34 cellular contexts compared by ENCODE assay signal in the genomic region with DNA sequence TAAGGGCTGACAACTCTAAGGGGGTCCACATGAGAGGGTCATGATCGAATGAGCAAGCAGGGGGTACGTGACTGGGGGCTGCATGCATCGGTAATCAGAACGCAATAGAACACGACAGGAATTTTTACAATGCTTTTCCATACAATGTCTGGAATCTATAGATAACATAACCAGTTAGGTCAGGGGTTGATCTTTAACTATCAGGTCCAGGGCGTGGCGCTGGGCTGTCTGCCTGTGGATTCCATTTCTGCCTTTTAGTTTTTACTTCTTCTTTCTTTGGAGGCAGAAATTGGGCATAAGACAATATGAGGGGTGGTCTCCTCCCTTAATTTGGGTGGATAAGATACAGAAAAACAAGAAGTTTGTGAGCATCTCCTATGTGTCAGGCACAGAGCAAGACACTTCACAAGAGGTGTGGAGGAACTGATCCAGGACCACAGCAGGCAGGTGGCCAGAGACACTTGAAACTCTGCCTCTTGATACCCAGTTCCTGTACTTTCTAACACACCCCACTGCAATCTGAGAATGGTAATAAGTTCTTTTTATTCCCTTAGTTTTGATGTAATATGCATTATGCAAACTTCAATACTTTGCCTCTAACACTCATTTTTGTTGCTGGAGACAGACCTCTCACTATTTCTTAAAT. TPM values are rescaled to one million over a fixed set of nuclear protein-coding genes. Genes with fewer than 3 reads are reported as not detected.
"Had no signal": no experiment of that assay in that cellular context is flagged by ENCODE, and none has a peak within 500 bp of the region (broad histone marks: within the 10 kb centered on the region; RNA-seq: fewer than 3 reads in every experiment).

No MANE protein-coding gene starts in this region.

- H3K27me3 Mint-ChIP-seq: activated CD8-positive, alpha-beta T cell treated with anti-CD3 and anti-CD28 coated beads for 36 hours; activated naive CD4-positive, alpha-beta T cell treated with anti-CD3 and anti-CD28 coated beads, Interleukin-2, amount 50 U/mL, for 24 hours; activated naive CD8-positive, alpha-beta T cell treated with anti-CD3 and anti-CD28 coated beads for 36 hours; activated naive CD8-positive, alpha-beta T cell treated with anti-CD3 and anti-CD28 coated beads, Interleukin-2, amount 50 U/mL, for 24 hours; dendritic cell treated with granulocyte-macrophage colony-stimulating factor and Interleukin-4, amounts not matched to agents 40 ng/mL and 50 ng/mL, for 4 days; T-helper 17 cell had no signal

- H3K27ac ChIP-seq: adrenal gland, body of pancreas, coronary artery, dorsolateral prefrontal cortex, esophagus muscularis mucosa, foreskin keratinocyte, gastrocnemius medialis, heart left ventricle, WERI-Rb-1 had no signal

- H3K36me3 ChIP-seq: adrenal gland, esophagus muscularis mucosa, gastrocnemius medialis, heart left ventricle, WERI-Rb-1 had no signal

- H3K4me1 Mint-ChIP-seq: activated B cell treated with CpG ODN at 0.5 μM for 24 hours; activated naive CD4-positive, alpha-beta T cell treated with anti-CD3 and anti-CD28 coated beads, Interleukin-2, amount 50 U/mL, for 24 hours; activated naive CD8-positive, alpha-beta T cell treated with anti-CD3 and anti-CD28 coated beads for 36 hours; activated naive CD8-positive, alpha-beta T cell treated with anti-CD3 and anti-CD28 coated beads, Interleukin-2, amount 50 U/mL, for 24 hours; T-helper 17 cell had no signal

- H3K36me3 Mint-ChIP-seq: activated naive CD4-positive, alpha-beta T cell treated with anti-CD3 and anti-CD28 coated beads, Interleukin-2, amount 50 U/mL, for 24 hours had no signal

- H3K9me3 ChIP-seq: adrenal gland, body of pancreas, esophagus muscularis mucosa, gastrocnemius medialis, heart left ventricle had no signal

- H3K4me1 ChIP-seq: adrenal gland, body of pancreas, esophagus muscularis mucosa, foreskin keratinocyte, gastrocnemius medialis, heart left ventricle had no signal

- H3K27me3 ChIP-seq: adrenal gland, body of pancreas, dorsolateral prefrontal cortex, esophagus muscularis mucosa, foreskin keratinocyte, gastrocnemius medialis, heart left ventricle had no signal

- H3K4me3 ChIP-seq: adrenal gland, body of pancreas, coronary artery, dorsolateral prefrontal cortex, esophagus muscularis mucosa, gastrocnemius medialis, heart left ventricle had no signal

- H3K9me3 Mint-ChIP-seq: activated CD8-positive, alpha-beta T cell treated with anti-CD3 and anti-CD28 coated beads for 36 hours; activated naive CD4-positive, alpha-beta T cell treated with anti-CD3 and anti-CD28 coated beads for 36 hours; activated naive CD4-positive, alpha-beta T cell treated with anti-CD3 and anti-CD28 coated beads, Interleukin-2, amount 50 U/mL, for 24 hours; activated T-cell treated with anti-CD3 and anti-CD28 coated beads, Interleukin-2, amount 50 U/mL, for 4 hours; activated T-helper 2 cell treated with anti-CD3 and anti-CD28 coated beads, Interferon-gamma antibody, Interleukin-2, Interleukin-4, amounts not matched to agents 10 μg/mL and 5 μg/mL and 100 μg/mL, durations not matched to agents 14 hours and 24 hours and 36 hours; T-helper 2 cell treated with Interferon-gamma antibody and Interleukin-4, amounts not matched to agents 5 μg/mL and 100 μg/mL, for 36 hours had no signal

- DNase-seq: activated B cell treated with CpG ODN at 0.5 μM for 24 hours; activated CD4-positive, alpha-beta T cell treated with anti-CD3 and anti-CD28 coated beads for 48 hours; activated CD4-positive, alpha-beta T cell treated with anti-CD3 and anti-CD28 coated beads, Interleukin-2, amount 50 U/mL, for 1 hour; activated CD4-positive, alpha-beta T cell treated with anti-CD3 and anti-CD28 coated beads, Interleukin-2, amount 50 U/mL, for 48 hours; activated CD8-positive, alpha-beta memory T cell treated with anti-CD3 and anti-CD28 coated beads for 24 hours; activated CD8-positive, alpha-beta T cell treated with anti-CD3 and anti-CD28 coated beads for 36 hours; activated effector memory CD4-positive, alpha-beta T cell treated with anti-CD3 and anti-CD28 coated beads, Interleukin-2, amount 50 U/mL, for 16 hours; activated naive CD4-positive, alpha-beta T cell treated with anti-CD3 and anti-CD28 coated beads for 36 hours; activated naive CD8-positive, alpha-beta T cell treated with anti-CD3 and anti-CD28 coated beads for 36 hours; activated naive CD8-positive, alpha-beta T cell treated with anti-CD3 and anti-CD28 coated beads, Interleukin-2, amount 50 U/mL, for 24 hours; activated T-cell treated with anti-CD3 and anti-CD28 coated beads, Interleukin-2, amount 50 U/mL, for 4 hours; adrenal gland; amygdala; aorta; body of pancreas; caudate nucleus; cerebellar nuclear complex; dorsolateral prefrontal cortex; effector memory CD4-positive, alpha-beta T cell; foreskin keratinocyte; gastrocnemius medialis; glutamatergic neuron; heart left ventricle; T-helper 1 cell; T-helper 17 cell; T1000; WERI-Rb-1 had no signal

- H3K4me3 Mint-ChIP-seq: activated B cell treated with CpG ODN at 0.5 μM for 24 hours; activated CD8-positive, alpha-beta T cell treated with anti-CD3 and anti-CD28 coated beads for 36 hours; activated naive CD4-positive, alpha-beta T cell treated with anti-CD3 and anti-CD28 coated beads for 36 hours; activated naive CD4-positive, alpha-beta T cell treated with anti-CD3 and anti-CD28 coated beads, Interleukin-2, amount 50 U/mL, for 24 hours; activated naive CD8-positive, alpha-beta T cell treated with anti-CD3 and anti-CD28 coated beads for 36 hours; activated naive CD8-positive, alpha-beta T cell treated with anti-CD3 and anti-CD28 coated beads, Interleukin-2, amount 50 U/mL, for 24 hours; activated T-cell treated with anti-CD3 and anti-CD28 coated beads, Interleukin-2, amount 50 U/mL, for 4 hours; dendritic cell treated with granulocyte-macrophage colony-stimulating factor and Interleukin-4, amounts not matched to agents 40 ng/mL and 50 ng/mL, for 4 days; T-helper 17 cell; T-helper 2 cell treated with Interferon-gamma antibody and Interleukin-4, amounts not matched to agents 5 μg/mL and 100 μg/mL, for 36 hours had no signal

- ATAC-seq: activated CD4-positive, CD25-positive, alpha-beta regulatory T cell treated with anti-CD3 and anti-CD28 coated beads, Interleukin-2, amount 50 U/mL, for 24 hours; activated CD8-positive, alpha-beta T cell treated with anti-CD3 and anti-CD28 coated beads for 36 hours; activated naive CD8-positive, alpha-beta T cell treated with anti-CD3 and anti-CD28 coated beads, Interleukin-2, amount 50 U/mL, for 24 hours; activated T-cell treated with anti-CD3 and anti-CD28 coated beads, Interleukin-2, amount 50 U/mL, for 4 hours; body of pancreas; foreskin keratinocyte; gastrocnemius medialis; heart left ventricle; T-helper 17 cell had no signal

- H3K27ac Mint-ChIP-seq: activated B cell treated with CpG ODN at 0.5 μM for 24 hours; activated CD8-positive, alpha-beta T cell treated with anti-CD3 and anti-CD28 coated beads for 36 hours; activated naive CD4-positive, alpha-beta T cell treated with anti-CD3 and anti-CD28 coated beads for 36 hours; activated naive CD4-positive, alpha-beta T cell treated with anti-CD3 and anti-CD28 coated beads, Interleukin-2, amount 50 U/mL, for 24 hours; activated naive CD8-positive, alpha-beta T cell treated with anti-CD3 and anti-CD28 coated beads for 36 hours; activated naive CD8-positive, alpha-beta T cell treated with anti-CD3 and anti-CD28 coated beads, Interleukin-2, amount 50 U/mL, for 24 hours; activated T-helper 2 cell treated with anti-CD3 and anti-CD28 coated beads, Interferon-gamma antibody, Interleukin-2, Interleukin-4, amounts not matched to agents 10 μg/mL and 5 μg/mL and 100 μg/mL, durations not matched to agents 14 hours and 24 hours and 36 hours; dendritic cell treated with granulocyte-macrophage colony-stimulating factor and Interleukin-4, amounts not matched to agents 40 ng/mL and 50 ng/mL, for 4 days; T-helper 17 cell; T-helper 2 cell treated with Interferon-gamma antibody and Interleukin-4, amounts not matched to agents 5 μg/mL and 100 μg/mL, for 36 hours had no signal

RNA-seq across cellular contexts. Expression of a gene that starts 18.0 kb away (rescaled TPM):
- total RNA-seq: activated B cell treated with CpG ODN at 0.5 μM for 24 hours; activated CD8-positive, alpha-beta T cell treated with anti-CD3 and anti-CD28 coated beads for 36 hours; activated naive CD4-positive, alpha-beta T cell treated with anti-CD3 and anti-CD28 coated beads for 36 hours; activated naive CD8-positive, alpha-beta T cell treated with anti-CD3 and anti-CD28 coated beads for 36 hours; activated T-helper 2 cell treated with anti-CD3 and anti-CD28 coated beads, Interferon-gamma antibody, Interleukin-2, Interleukin-4, amounts not matched to agents 10 μg/mL and 5 μg/mL and 100 μg/mL, durations not matched to agents 14 hours and 24 hours and 36 hours; adrenal gland; body of pancreas; esophagus muscularis mucosa; foreskin keratinocyte had no signal
- polyA plus RNA-seq: aorta, foreskin keratinocyte, heart left ventricle had no signal
